13 cellular contexts compared by ENCODE assay signal in the genomic region with DNA sequence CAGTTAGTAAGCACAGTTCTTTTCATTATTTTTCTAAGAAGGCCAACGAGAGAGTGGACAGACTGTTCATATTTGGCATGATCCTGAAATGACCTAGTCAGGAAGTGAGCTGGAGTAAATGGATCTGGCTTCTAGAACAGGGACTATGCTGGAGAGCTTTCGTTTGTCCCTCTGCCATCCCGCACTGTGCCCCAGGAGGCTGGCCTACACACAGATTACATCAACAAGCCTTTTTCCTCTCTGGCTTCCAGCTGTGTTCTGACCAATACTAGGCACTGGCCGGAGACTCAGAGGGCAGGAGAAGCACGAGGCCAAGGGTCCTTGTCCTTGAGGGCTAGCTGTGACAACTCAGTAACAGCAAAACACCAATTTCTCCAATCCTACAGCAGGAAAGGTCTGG.
DNase-seq lines count a peak whose midpoint lies in the region; ATAC-seq and TF ChIP-seq lines count a peak whose summit lies in the region.
"Had no signal": no experiment of that assay in that cellular context is flagged by ENCODE, and none has a peak within 500 bp of the region (broad histone marks: within the 10 kb centered on the region; RNA-seq: fewer than 3 reads in every experiment).

No MANE protein-coding gene starts in this region.

- no peaks in the 10 kb centered on the region for H3K36me3 ChIP-seq in BE2C
- no peaks in the 10 kb centered on the region for H3K36me3 ChIP-seq in gastroesophageal sphincter
- H3K36me3 ChIP-seq: BLaER1 had no signal

- H3K27ac Mint-ChIP-seq in immature natural killer cell: no peak overlapping the region
- H3K27ac Mint-ChIP-seq: activated CD8-positive, alpha-beta T cell treated with anti-CD3 and anti-CD28 coated beads, Interleukin-2, amount 10 ng/mL, durations not matched to agents 7 days and 5 days; T-helper 1 cell treated with Interleukin-12 subunit alpha and Interleukin-12 subunit beta and Interleukin-4 antibody, amounts not matched to agents 30 μg/mL and 1 μg/mL, for 36 hours had no signal

- ATAC-seq in gastroesophageal sphincter (peak; percentile 34), HG02885 (IDR thresholded peaks at IDR 0.05; ENCODE audit: poor library complexity, unreplicated experiment) (no peak), HG02610 (IDR thresholded peaks at IDR 0.05; ENCODE audit: unreplicated experiment) (no peak)
- ATAC-seq: activated CD8-positive, alpha-beta T cell treated with anti-CD3 and anti-CD28 coated beads, Interleukin-2, amount 10 ng/mL, durations not matched to agents 7 days and 5 days had no signal

- DNase-seq in BE2C (peak; percentile 27), astrocyte of the cerebellum (ENCODE audit: low read depth) (peak; percentile 39), pons (ENCODE audit: low spot score) (peak; percentile 85), NCI-H1436 treated with DMSO at 0.1 percent for 48 hours (lab: John Stamatoyannopoulos, UW) (no peak), immature natural killer cell (no peak)
- DNase-seq: activated CD8-positive, alpha-beta T cell treated with anti-CD3 and anti-CD28 coated beads, Interleukin-2, amount 10 ng/mL, durations not matched to agents 7 days and 5 days; foreskin melanocyte; spleen had no signal

- no peaks in the 10 kb centered on the region for H3K27me3 ChIP-seq in BE2C
- H3K27me3 ChIP-seq in gastroesophageal sphincter: no peaks in the 10 kb centered on the region
- H3K27me3 ChIP-seq: BLaER1, spleen had no signal

- no peaks in the 10 kb centered on the region for H3K9me3 Mint-ChIP-seq in immature natural killer cell
- H3K9me3 Mint-ChIP-seq: T-helper 1 cell treated with Interleukin-12 subunit alpha and Interleukin-12 subunit beta and Interleukin-4 antibody, amounts not matched to agents 30 μg/mL and 1 μg/mL, for 36 hours had no signal

- no peak for TF ChIP-seq CTCF in BE2C (IDR thresholded peaks at IDR 0.05; ENCODE audit: low read depth, low read length)
- no peak for TF ChIP-seq CTCF in astrocyte of the cerebellum (IDR thresholded peaks at IDR 0.05; ENCODE audit: low read depth, low read length, missing control alignments)
- TF ChIP-seq CTCF in gastroesophageal sphincter (IDR thresholded peaks at IDR 0.05): no peak

- WGBS in gastroesophageal sphincter (ENCODE audit: low coverage in 1 of 2), 2 donors: 25 to 38% methylated on average over 1 to 3 of the region's 5 CpGs

- no peak for TF ChIP-seq EP300 in gastroesophageal sphincter (IDR thresholded peaks at IDR 0.05)

- no peak overlapping the region for H3K4me3 Mint-ChIP-seq in immature natural killer cell
- H3K4me3 Mint-ChIP-seq: activated CD8-positive, alpha-beta T cell treated with anti-CD3 and anti-CD28 coated beads, Interleukin-2, amount 10 ng/mL, durations not matched to agents 7 days and 5 days; T-helper 1 cell treated with Interleukin-12 subunit alpha and Interleukin-12 subunit beta and Interleukin-4 antibody, amounts not matched to agents 30 μg/mL and 1 μg/mL, for 36 hours had no signal

- peaks cover under 1 to 7% (median 4%) of the 10 kb centered on the region in 3 donors for H3K36me3 Mint-ChIP-seq in immature natural killer cell

- in situ Hi-C loops in astrocyte of the cerebellum (cut with HindIII; ENCODE audit: low sequenced_read_pairs): no loop called here

- peaks cover 0 to 2% (median 0%) of the 10 kb centered on the region in 3 donors for H3K27me3 Mint-ChIP-seq in immature natural killer cell (ENCODE audit: low read depth in 3 of 3)

- H3K9me3 ChIP-seq in BE2C: no peaks in the 10 kb centered on the region
- no peaks in the 10 kb centered on the region for H3K9me3 ChIP-seq in gastroesophageal sphincter
- H3K9me3 ChIP-seq: BLaER1, spleen had no signal

- H3K4me1 Mint-ChIP-seq in immature natural killer cell: peaks cover 2% of the 10 kb centered on the region in 2 donors

- H3K4me1 ChIP-seq in BE2C (peaks cover 8% of the 10 kb centered on the region), gastroesophageal sphincter (peaks cover 0 to 18% (median 3%) of the 10 kb centered on the region in 3 donors)
- H3K4me1 ChIP-seq: BLaER1, spleen had no signal

- peak overlapping the region in 2 of 4 donors; percentile 9 to 28 for H3K27ac ChIP-seq in gastroesophageal sphincter
- H3K27ac ChIP-seq: BLaER1, spleen had no signal

- no peak for TF ChIP-seq POLR2A in gastroesophageal sphincter (IDR thresholded peaks at IDR 0.05)

- no peak overlapping the region for H3K4me3 ChIP-seq in BE2C (ENCODE audit: low read depth, low read length)
- no peak overlapping the region for H3K4me3 ChIP-seq in astrocyte of the cerebellum (ENCODE audit: low read depth, low read length)
- no peak overlapping the region for H3K4me3 ChIP-seq in gastroesophageal sphincter
- H3K4me3 ChIP-seq: BLaER1, spleen had no signal

Comparison
In these comparisons a context has a peak if more than half of its experiments do, and no peak if none do; other contexts are left out.
1. DNase-seq: peak in BE2C (single experiment), astrocyte of the cerebellum (single experiment) and pons (single experiment); none in NCI-H1436 treated with DMSO at 0.1 percent for 48 hours (single experiment) and immature natural killer cell (0 of 3).